In the genomic region with DNA sequence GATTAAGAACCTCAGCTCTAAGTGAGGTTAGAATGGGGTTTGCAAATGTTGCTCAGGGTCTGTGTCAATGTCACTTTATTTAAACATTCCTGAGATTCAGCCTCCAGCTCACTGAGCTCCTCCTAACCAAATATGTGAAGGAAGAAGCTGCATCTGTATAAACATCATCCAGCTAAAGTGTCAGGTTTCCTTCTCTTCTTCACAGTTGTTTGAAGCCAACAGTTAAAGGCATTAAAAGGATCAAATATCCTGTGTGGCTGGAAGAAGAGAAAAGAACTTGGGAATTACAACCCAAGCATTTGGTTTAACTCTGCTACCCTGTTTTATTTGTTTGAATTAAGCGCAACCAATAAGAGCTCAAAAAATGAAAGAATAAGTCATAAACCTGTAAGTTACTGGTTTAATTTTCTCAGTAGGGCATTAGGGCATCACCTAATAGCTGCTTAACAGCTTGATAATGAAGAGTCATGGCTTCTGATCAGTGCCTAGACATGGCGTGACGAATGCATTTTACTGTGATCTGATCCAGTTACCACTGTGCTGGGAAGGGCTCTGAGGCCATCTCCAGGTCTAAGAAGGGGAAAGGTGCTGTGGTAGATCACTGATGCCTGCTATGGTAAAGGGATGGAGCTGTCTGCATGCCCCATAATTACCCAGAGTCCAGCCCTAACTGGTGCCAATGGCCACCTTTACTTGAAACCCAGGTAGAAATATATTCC, we compare ENCODE assay signal across 15 cellular contexts.
DNase-seq lines count a peak whose midpoint lies in the region; ATAC-seq, FAIRE-seq and TF ChIP-seq lines count a peak whose summit lies in the region.
"Had no signal": no experiment of that assay in that cellular context is flagged by ENCODE, and none has a peak within 500 bp of the region (broad histone marks: within the 10 kb centered on the region; RNA-seq: fewer than 3 reads in every experiment).

No MANE protein-coding gene starts in this region.

- no peak for TF ChIP-seq EP300 in H1 (IDR thresholded peaks at IDR 0.05; ENCODE audit: borderline replicate concordance in 1 of 2, low read depth in 2 of 2, low read length in 2 of 2)

- H2BK20ac ChIP-seq in H1 (ENCODE audit: low read length): no peak overlapping the region

- no peaks in the 10 kb centered on the region for H3K9me3 ChIP-seq in H1 (ENCODE audit: insufficient read depth in 2 of 2, low read depth in 1 of 2, low read length in 1 of 2)
- H3K9me3 ChIP-seq: left lung, spleen had no signal

- peak overlapping the region; percentile 29; the same call in 1 of the 2 replicates for H2AK5ac ChIP-seq in H1 (ENCODE audit: low read depth, low read length)

- H3K4me2 ChIP-seq in H1 (ENCODE audit: insufficient read depth in 1 of 2, low read depth in 2 of 2, low read length in 2 of 2): peak overlapping the region in 1 of 2 experiments; percentile 30; a peak in 1 of 4 replicates

- no peak overlapping the region for H2BK120ac ChIP-seq in H1 (replicated peaks; ENCODE audit: low read depth, low read length)

- no peaks in the 10 kb centered on the region for H3K36me3 ChIP-seq in H1 (ENCODE audit: control insufficient read depth in 2 of 4, insufficient read depth in 4 of 4, low read length in 3 of 4)
- H3K36me3 ChIP-seq: left lung, spleen had no signal

- no peak overlapping the region for H2BK15ac ChIP-seq in H1 (ENCODE audit: low read length)

- H3K27me3 Mint-ChIP-seq in osteocyte (ENCODE audit: unreplicated experiment): no peaks in the 10 kb centered on the region

- no peak overlapping the region for H3K4me3 Mint-ChIP-seq in osteocyte (ENCODE audit: unreplicated experiment)
- H3K4me3 Mint-ChIP-seq: activated CD4-positive, alpha-beta T cell treated with anti-CD3 and anti-CD28 coated beads, Interleukin-2, amount 10 ng/mL, durations not matched to agents 7 days and 5 days; T-helper 17 cell had no signal

- no peak overlapping the region for H2BK12ac ChIP-seq in H1 (ENCODE audit: low read depth, low read length)

- no peak for TF ChIP-seq RAD21 in H1 (IDR thresholded peaks at IDR 0.05 in 1 of 2, conservative IDR thresholded peaks at IDR 0.05 in 1 of 2; ENCODE audit: low read depth in 2 of 2, low read length in 2 of 2)

- H3K9ac ChIP-seq in H1 (replicated peaks in 1 of 4; ENCODE audit: extremely low read depth in 1 of 4, low read depth in 3 of 4, low read length in 3 of 4): no peak overlapping the region

- H3K9me3 Mint-ChIP-seq in osteocyte (ENCODE audit: unreplicated experiment): no peaks in the 10 kb centered on the region
- H3K9me3 Mint-ChIP-seq: activated CD4-positive, alpha-beta T cell treated with anti-CD3 and anti-CD28 coated beads, Interleukin-2, amount 10 ng/mL, durations not matched to agents 7 days and 5 days had no signal

- no peaks in the 10 kb centered on the region for H3K36me3 Mint-ChIP-seq in osteocyte (ENCODE audit: unreplicated experiment)

- FAIRE-seq in H1 (lab: Jason Lieb, UNC): peak; percentile 39

- no peak overlapping the region for H3K4me3 ChIP-seq in HFF-Myc (replicated peaks; ENCODE audit: low read depth, low read length)
- no peak overlapping the region for H3K4me3 ChIP-seq in H1 (ENCODE audit: extremely low read depth in 1 of 4, insufficient read depth in 2 of 4, low read depth in 3 of 4, low read length in 4 of 4)
- H3K4me3 ChIP-seq: left lung, spleen had no signal

- H3K23ac ChIP-seq in H1 (ENCODE audit: insufficient read length): no peak overlapping the region

- H3K27me3 ChIP-seq in H1 (replicated peaks in 1 of 4; ENCODE audit: control insufficient read depth in 3 of 4, extremely low read depth in 1 of 4, insufficient read depth in 3 of 4, low read length in 3 of 4): no peaks in the 10 kb centered on the region
- H3K27me3 ChIP-seq: left lung had no signal

- H3K4ac ChIP-seq in H1 (replicated peaks; ENCODE audit: insufficient read length, low read depth, low read length): no peak overlapping the region

- no peaks in the 10 kb centered on the region for H3K23me2 ChIP-seq in H1 (ENCODE audit: low read depth, low read length)

- no peak overlapping the region for H3K27ac ChIP-seq in H1 (ENCODE audit: low read depth, low read length)
- H3K27ac ChIP-seq: left lung, spleen had no signal

- H4K20me1 ChIP-seq in H1 (replicated peaks in 1 of 2; ENCODE audit: control insufficient read depth in 1 of 2, insufficient read depth in 2 of 2, low read length in 2 of 2): no peaks in the 10 kb centered on the region

- no peak overlapping the region for H3K14ac ChIP-seq in H1 (ENCODE audit: insufficient read length)

- DNase-seq in HFF-Myc (ENCODE audit: extremely low read depth, low read depth) (peak; percentile 65), NCI-H526 (lab: John Stamatoyannopoulos, UW) (peak; percentile 40 to 53), H1 (ENCODE audit: low read depth in 1 of 2, low spot score in 2 of 2) (no peak), osteocyte (ENCODE audit: extremely low spot score, unreplicated experiment) (no peak), putamen (ENCODE audit: low spot score) (no peak), globus pallidus (ENCODE audit: low spot score) (no peak)
- DNase-seq: activated CD4-positive, alpha-beta T cell treated with anti-CD3 and anti-CD28 coated beads, Interleukin-2, amount 10 ng/mL, durations not matched to agents 7 days and 5 days; effector CD8-positive, alpha-beta T cell; KG1; left lung; NCI-H187; spleen; T-helper 17 cell had no signal

- H3K27ac Mint-ChIP-seq in osteocyte (ENCODE audit: unreplicated experiment): peak overlapping the region; percentile 66
- H3K27ac Mint-ChIP-seq: activated CD4-positive, alpha-beta T cell treated with anti-CD3 and anti-CD28 coated beads, Interleukin-2, amount 10 ng/mL, durations not matched to agents 7 days and 5 days; T-helper 17 cell had no signal

- no peak overlapping the region for H4K91ac ChIP-seq in H1 (replicated peaks; ENCODE audit: insufficient read length, low read length)

- peaks cover 71% of the 10 kb centered on the region for H3K4me1 Mint-ChIP-seq in osteocyte (ENCODE audit: unreplicated experiment)
- H3K4me1 Mint-ChIP-seq: activated CD4-positive, alpha-beta T cell treated with anti-CD3 and anti-CD28 coated beads, Interleukin-2, amount 10 ng/mL, durations not matched to agents 7 days and 5 days had no signal

- no peak overlapping the region for H4K8ac ChIP-seq in H1 (ENCODE audit: extremely low read depth, insufficient read depth, low read length)

- H3K56ac ChIP-seq in H1 (replicated peaks; ENCODE audit: insufficient read length, low read depth, low read length): no peak overlapping the region

- H3K79me2 ChIP-seq in H1 (ENCODE audit: control insufficient read depth in 1 of 2, insufficient read depth in 2 of 2, low read length in 2 of 2): no peaks in the 10 kb centered on the region

- H2AFZ ChIP-seq in H1 (ENCODE audit: low read length): no peak overlapping the region

- H3K4me1 ChIP-seq in H1 (replicated peaks in 1 of 4; ENCODE audit: control insufficient read depth in 3 of 4, insufficient read depth in 4 of 4, low read length in 3 of 4): peaks cover 0 to 8% (median 2%) of the 10 kb centered on the region in 4 experiments; a peak in 4 of 7 replicates
- H3K4me1 ChIP-seq: left lung, spleen had no signal

- no peak overlapping the region for H3K18ac ChIP-seq in H1 (ENCODE audit: extremely low read depth, low read length)

- H2BK5ac ChIP-seq in H1 (ENCODE audit: low read depth, low read length): no peak overlapping the region

- no peaks in the 10 kb centered on the region for H3K79me1 ChIP-seq in H1 (ENCODE audit: low read depth, low read length)

- no peak for TF ChIP-seq POLR2A in H1 (IDR thresholded peaks at IDR 0.05; ENCODE audit: control extremely low read depth in 1 of 2, low read depth in 2 of 2, low read length in 2 of 2)

- ATAC-seq in GM19455 (IDR thresholded peaks at IDR 0.05; ENCODE audit: unreplicated experiment): no peak
- no peak for ATAC-seq in HG02763 (IDR thresholded peaks at IDR 0.05; ENCODE audit: unreplicated experiment)
- ATAC-seq: left lung, T-helper 17 cell had no signal

- no peak overlapping the region for H4K5ac ChIP-seq in H1 (ENCODE audit: insufficient read length, low read depth, low read length)

- CTCF ChIA-PET in H1 (lab: Charles Lee; ENCODE audit: partially characterized antibody): interaction anchor here (0.6 to 8.9 kb wide), 18 partner anchors 8 to 306 kb away, joined by 3 to 77 read pairs (median 5); a partner anchor contains a TSS

- no peak for TF ChIP-seq CTCF in HFF-Myc (IDR thresholded peaks at IDR 0.05; ENCODE audit: low read depth, low read length, missing control alignments)
- no peak for TF ChIP-seq CTCF in H1 (IDR thresholded peaks at IDR 0.05; ENCODE audit: control extremely low read depth in 1 of 3, insufficient read depth in 1 of 3, low read depth in 1 of 3, low read length in 3 of 3)
- no peak for TF ChIP-seq CTCF in osteocyte (IDR thresholded peaks at IDR 0.05)

- 94% methylated on average over 3 of the region's 3 CpGs; no CpG with 5 or more reads in 1 of the 2 experiments for WGBS in H1 (ENCODE audit: extremely low coverage in 1 of 2, insufficient coverage in 1 of 2, insufficient read length in 1 of 2, insufficient replicate concordance in 2 of 2, low coverage in 1 of 2, low lambda C conversion rate in 2 of 2, missing lambda C conversion rate in 1 of 2), 2 experiments

- POLR2A ChIA-PET in H1 (lab: Charles Lee; ENCODE audit: partially characterized antibody): interaction anchor here (1.1 kb wide), 1 partner anchor 168 kb away, joined by 3 read pairs; no protein-coding TSS in a partner anchor

TF ChIP-seq in H1, 55 proteins besides CTCF, POLR2A, EP300 and RAD21:
- no peak for TF ChIP-seq CREB1 (IDR thresholded peaks at IDR 0.05)
- no peak for TF ChIP-seq RFX5 (IDR thresholded peaks at IDR 0.05; ENCODE audit: borderline replicate concordance, low read depth, low read length)
- TF ChIP-seq SRF (IDR thresholded peaks at IDR 0.05; ENCODE audit: low read depth, low read length): no peak
- TF ChIP-seq TCF12 (IDR thresholded peaks at IDR 0.05; ENCODE audit: low read depth, low read length): no peak
- TF ChIP-seq GTF2F1 (IDR thresholded peaks at IDR 0.05; ENCODE audit: borderline replicate concordance, low read depth, low read length): no peak
TF ChIP-seq in H1: peak in this region for 0.

Comparison
In these comparisons a context has a peak if more than half of its experiments do, and no peak if none do; other contexts are left out.
1. DNase-seq: peak in HFF-Myc (single experiment) and NCI-H526 (2 of 2); none in H1 (0 of 2), osteocyte (single experiment), putamen (single experiment) and globus pallidus (single experiment).